In the genomic region with DNA sequence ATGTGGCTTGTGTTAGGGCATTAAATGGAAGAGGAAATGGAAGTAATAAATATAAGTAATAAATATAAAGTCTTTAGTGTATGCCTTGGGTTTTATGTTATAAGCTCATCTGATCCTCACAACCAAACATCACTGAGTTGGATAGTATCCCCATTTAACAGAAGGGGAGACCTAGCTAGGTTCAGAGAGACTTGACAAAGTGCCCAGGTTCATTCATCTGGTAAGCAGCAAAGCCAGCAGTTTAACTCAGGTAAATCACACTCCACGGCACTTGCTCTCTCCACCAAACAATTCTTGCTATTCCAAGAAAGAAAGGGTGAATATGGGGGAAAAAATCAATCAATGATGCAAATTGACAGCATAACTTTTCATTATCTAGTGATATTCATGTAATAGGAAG, we compare ENCODE assay signal across 27 cellular contexts.
"Had no signal": no experiment of that assay in that cellular context is flagged by ENCODE, and none has a peak within 500 bp of the region (broad histone marks: within the 10 kb centered on the region; RNA-seq: fewer than 3 reads in every experiment).

No MANE protein-coding gene starts in this region.

- H3K9ac ChIP-seq: neural progenitor cell had no signal

- ATAC-seq: left colon; left lung; lower lobe of right lung; natural killer cell; right lobe of liver; stimulated activated memory B cell treated with anti-CD40 and anti-IgM and Interleukin-4, amounts not matched to agents 10 μg/mL and 1 μg/mL and 100 μg/mL, for 72 hours; stimulated activated naive CD8-positive, alpha-beta T cell treated with anti-CD3 and anti-CD28 coated beads, Interleukin-15, amount 100 ng/mL, for 72 hours had no signal

- H3K36me3 ChIP-seq: left lung, lower lobe of right lung, neural progenitor cell, neutrophil, ovary, right atrium auricular region, right lobe of liver, tibial nerve, uterus had no signal

- H3K4me1 ChIP-seq: lower lobe of right lung, neural progenitor cell, right lobe of liver, tibial nerve, uterus had no signal

- H2AFZ ChIP-seq: neural progenitor cell had no signal

- DNase-seq: immature natural killer cell; kidney; left colon; left lung; lower lobe of right lung; mammary epithelial cell; mesenchymal stem cell; naive B cell; natural killer cell; nephron progenitor cell; occipital lobe; ovary; right lobe of liver; stimulated activated CD4-positive, alpha-beta T cell treated with anti-CD3 and anti-CD28 coated beads, Interleukin-1b, Interleukin-23, amount 100 ng/mL, for 48 hours; stimulated activated CD4-positive, alpha-beta T cell treated with anti-CD3 and anti-CD28 coated beads, Interleukin-2, amount 100 ng/mL, for 48 hours; stimulated activated CD4-positive, alpha-beta T cell treated with anti-CD3 and anti-CD28 coated beads, Interleukin-4, amount 100 ng/mL, for 4 hours; stimulated activated CD8-positive, alpha-beta memory T cell treated with anti-CD3 and anti-CD28 coated beads, Interleukin-4, amount 100 ng/mL, for 48 hours; stimulated activated naive CD4-positive, alpha-beta T cell treated with Interleukin-2 at 50 U/mL for 16 hours; stimulated activated naive CD8-positive, alpha-beta T cell treated with anti-CD3 and anti-CD28 coated beads, Interleukin-15, amount 100 ng/mL, for 72 hours; substantia nigra; uterus had no signal

- H3K4me2 ChIP-seq: neural progenitor cell, smooth muscle cell had no signal

- H3K9me3 ChIP-seq: left lung, lower lobe of right lung, neutrophil, ovary, right atrium auricular region, right lobe of liver, tibial nerve, uterus had no signal

- H3K27me3 ChIP-seq: left lung, neural progenitor cell, ovary, right atrium auricular region, right lobe of liver, tibial nerve, uterus had no signal

- H3K27ac ChIP-seq: left lung, lower lobe of right lung, neural progenitor cell, neutrophil, ovary, right atrium auricular region, right lobe of liver, tibial nerve, uterus had no signal

- H3K4me3 ChIP-seq: left lung, lower lobe of right lung, neural progenitor cell, ovary, right atrium auricular region, right lobe of liver, smooth muscle cell, tibial nerve, uterus had no signal
